ENCODE assay signal across 9 cellular contexts in genomic region chr17:700504-701094, GRCh38. TPM values are rescaled to one million over a fixed set of nuclear protein-coding genes. Genes with fewer than 3 reads are reported as not detected.
DNase-seq lines count a peak whose midpoint lies in the region; ATAC-seq, FAIRE-seq and TF ChIP-seq lines count a peak whose summit lies in the region.
"Had no signal": no experiment of that assay in that cellular context is flagged by ENCODE, and none has a peak within 500 bp of the region (broad histone marks: within the 10 kb centered on the region; RNA-seq: fewer than 3 reads in every experiment).

No MANE protein-coding gene starts in this region.

- WGBS in sigmoid colon, 2 donors, result 65 to 77% methylated on average over 1 of the region's 1 CpG

- H3K79me2 ChIP-seq in DOHH2 (ENCODE audit: control insufficient read depth, low read length), result peaks cover 19% of the 10 kb centered on the region

- H3K4me3 ChIP-seq in DOHH2 (ENCODE audit: low read length) (no peak overlapping the region), sigmoid colon (no peak overlapping the region)
- H3K4me3 ChIP-seq: SJCRH30 had no signal

- TF ChIP-seq POLR2A in sigmoid colon (IDR thresholded peaks at IDR 0.05), result no peak

- no peaks in the 10 kb centered on the region for H3K4me1 ChIP-seq in DOHH2 (ENCODE audit: control insufficient read depth, low read length)
- peaks cover 0 to 6% (median 0%) of the 10 kb centered on the region in 4 donors for H3K4me1 ChIP-seq in sigmoid colon
- H3K4me1 ChIP-seq: SJCRH30 had no signal

- H3K27me3 ChIP-seq in DOHH2 (ENCODE audit: control insufficient read depth, low read length) (no peaks in the 10 kb centered on the region), sigmoid colon (no peaks in the 10 kb centered on the region)
- H3K27me3 ChIP-seq: SJCRH30 had no signal

- FAIRE-seq in TTC549 (lab: Jason Lieb, UNC) (peak; percentile 77), frontal cortex (lab: Jason Lieb, UNC) (peak; percentile 96)

- peak; percentile 62 for TF ChIP-seq CTCF in DOHH2 (IDR thresholded peaks at IDR 0.05; ENCODE audit: low read depth, low read length, poor library complexity, severe bottlenecking)
- TF ChIP-seq CTCF in sigmoid colon (IDR thresholded peaks at IDR 0.05), result peak; percentile 30 to 76 (median 68)

- no peak overlapping the region for H3K27ac ChIP-seq in DOHH2 (ENCODE audit: low read depth, low read length)
- peak overlapping the region in 1 of 4 donors; percentile 35 for H3K27ac ChIP-seq in sigmoid colon
- H3K27ac ChIP-seq: SJCRH30 had no signal

- peaks cover 35% of the 10 kb centered on the region for H3K36me3 ChIP-seq in DOHH2 (ENCODE audit: control insufficient read depth, low read length)
- peaks cover 0 to 27% (median 6%) of the 10 kb centered on the region in 4 donors for H3K36me3 ChIP-seq in sigmoid colon
- H3K36me3 ChIP-seq: SJCRH30 had no signal

- no peaks in the 10 kb centered on the region for H3K9me2 ChIP-seq in DOHH2 (replicated peaks; ENCODE audit: control insufficient read depth, low read length)

- no peak for TF ChIP-seq EP300 in sigmoid colon (IDR thresholded peaks at IDR 0.05)

- intact Hi-C loops in sigmoid colon (cut with DNase I), result loop anchor here (1.0 kb wide), 1 partner anchor 288 kb away; no protein-coding TSS in a partner anchor

- H4K20me1 ChIP-seq in DOHH2 (ENCODE audit: control insufficient read depth, insufficient read depth, low read depth, low read length), result peaks cover 6% of the 10 kb centered on the region; the same call in 1 of the 2 replicates

- H3K9me3 ChIP-seq in DOHH2 (ENCODE audit: control insufficient read depth, insufficient read depth, low read length) (no peaks in the 10 kb centered on the region), sigmoid colon (no peaks in the 10 kb centered on the region)
- H3K9me3 ChIP-seq: SJCRH30 had no signal

- ATAC-seq in HG02973 (IDR thresholded peaks at IDR 0.05; ENCODE audit: unreplicated experiment) (no peak), GM19395 (IDR thresholded peaks at IDR 0.05; ENCODE audit: unreplicated experiment) (no peak), HG03521 (IDR thresholded peaks at IDR 0.05; ENCODE audit: unreplicated experiment) (no peak)

- no peaks in the 10 kb centered on the region for H3F3A ChIP-seq in DOHH2 (ENCODE audit: control insufficient read depth, insufficient read depth)

- DNase-seq in HT-29 (ENCODE audit: low spot score) (peak; percentile 35), frontal cortex (ENCODE audit: low spot score in 2 of 2) (peak; percentile 37 to 63), sigmoid colon (no peak)

- H3K4me2 ChIP-seq in DOHH2 (ENCODE audit: low read length), result no peak overlapping the region

RNA-seq across cellular contexts. Expression of gene VPS53, which starts 14.0 kb away (rescaled TPM):
- total RNA-seq in HT-29 (2014; rRNA removed; shearing (Covaris generic)), result 11.1 and 12.0 TPM in 2 replicates
- total RNA-seq in frontal cortex, result 20.4 TPM
- total RNA-seq in sigmoid colon, result 10 to 100 TPM; 15.3 to 28.5 (median 23.5) TPM
- 10 to 100 TPM in 2 of 3 donors, 1 to 10 TPM in 1; 4.6 to 20.8 (median 10.2) TPM for polyA plus RNA-seq in sigmoid colon

RNA-seq across cellular contexts. Expression of gene TLCD3A, which starts 31.8 kb away (rescaled TPM):
- total RNA-seq in HT-29 (2014; rRNA removed; shearing (Covaris generic)), result 17.4 and 21.7 TPM in 2 replicates
- total RNA-seq in frontal cortex (11.4 TPM), sigmoid colon (1 to 10 TPM; 2.6 to 9.4 (median 3.5) TPM)
- 10 to 100 TPM in 1 of 3 donors, 1 to 10 TPM in 2; 1.8 to 10.3 (median 4.8) TPM for polyA plus RNA-seq in sigmoid colon

RNA-seq across cellular contexts. Expression of gene GEMIN4, which starts 51.5 kb away (rescaled TPM):
- total RNA-seq in HT-29 (2014; rRNA removed; shearing (Covaris generic)), result 34.4 and 35.2 TPM in 2 replicates
- 7.7 TPM for total RNA-seq in frontal cortex
- 10 to 100 TPM; 11.4 to 19.4 (median 15.7) TPM for total RNA-seq in sigmoid colon
- polyA plus RNA-seq in sigmoid colon, result 10 to 100 TPM in 1 of 3 donors, 1 to 10 TPM in 2; 3.0 to 14.8 (median 4.9) TPM
